In the genomic region with DNA sequence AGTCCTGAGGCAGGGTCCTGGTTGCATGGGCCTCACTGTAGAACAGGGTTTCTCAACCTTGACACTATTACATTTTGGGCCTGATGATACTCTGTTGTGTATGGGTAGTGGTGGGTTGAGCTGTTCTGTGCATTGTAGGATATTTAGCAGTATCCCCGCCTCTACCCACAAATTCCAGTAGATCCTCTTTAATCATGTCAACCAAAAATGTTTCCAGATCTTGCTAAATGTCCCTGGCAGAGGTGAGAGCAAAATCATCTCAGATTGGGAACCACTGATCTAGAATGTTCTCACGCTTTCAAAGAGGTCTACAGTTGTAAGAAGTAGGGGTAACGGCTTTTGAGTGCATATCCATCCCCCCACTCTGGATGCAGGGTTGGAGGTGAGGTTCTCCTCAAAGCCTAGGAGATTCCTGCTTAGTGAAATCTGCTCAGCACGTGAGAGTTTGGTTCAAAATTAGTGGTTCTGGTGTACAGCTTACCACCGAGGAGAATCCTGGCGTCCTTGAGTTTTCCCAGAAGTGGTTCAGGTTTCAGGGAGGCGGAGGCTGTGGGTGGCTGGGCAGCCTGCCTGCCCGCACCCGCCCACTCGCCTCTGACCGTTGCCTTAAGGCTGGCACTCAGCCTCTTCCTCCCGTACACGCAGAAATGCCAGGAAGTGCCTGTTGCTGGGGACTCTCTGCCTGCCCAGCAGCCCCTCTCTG, we compare ENCODE assay signal across 10 cellular contexts. TPM values are rescaled to one million over a fixed set of nuclear protein-coding genes. Genes with fewer than 3 reads are reported as not detected.
A peak's percentile ranks its signal among the peaks of the same experiment; 100 is the strongest.
DNase-seq lines count a peak whose midpoint lies in the region; ATAC-seq and TF ChIP-seq lines count a peak whose summit lies in the region.
"Had no signal": no experiment of that assay in that cellular context is flagged by ENCODE, and none has a peak within 500 bp of the region (broad histone marks: within the 10 kb centered on the region; RNA-seq: fewer than 3 reads in every experiment).

No MANE protein-coding gene starts in this region.

- H2BK5ac ChIP-seq in trophoblast cell (ENCODE audit: low read depth, low read length, poor library complexity), result no peak overlapping the region

- H4K8ac ChIP-seq in trophoblast cell (ENCODE audit: low read depth, low read length), result no peak overlapping the region

- no peak overlapping the region for H3K18ac ChIP-seq in trophoblast cell (ENCODE audit: low read length)

- H3K4ac ChIP-seq in trophoblast cell (ENCODE audit: low read depth, low read length), result peak overlapping the region; percentile 65

- no peak overlapping the region for H2AK5ac ChIP-seq in trophoblast cell (ENCODE audit: low read length)

- WGBS in trophoblast cell (ENCODE audit: extremely low coverage, insufficient coverage, insufficient read length), result no CpG with 5 or more reads among the region's 13 CpGs

- TF ChIP-seq CTCF in RWPE2 (IDR thresholded peaks at IDR 0.05; ENCODE audit: poor library complexity, severe bottlenecking) (no peak), fibroblast of pulmonary artery (IDR thresholded peaks at IDR 0.05; ENCODE audit: low read length, missing control alignments) (no peak)

- no peak overlapping the region for H4K12ac ChIP-seq in trophoblast cell (ENCODE audit: low read depth, low read length)

- H3K14ac ChIP-seq in trophoblast cell (ENCODE audit: low read length), result no peak overlapping the region

- H2BK12ac ChIP-seq in trophoblast cell (ENCODE audit: low read length), result no peak overlapping the region

- H2BK120ac ChIP-seq in trophoblast cell (ENCODE audit: insufficient read depth, low read length, poor library complexity), result no peak overlapping the region

- no peak overlapping the region for H3K23ac ChIP-seq in trophoblast cell (ENCODE audit: low read length)

- H3K36me3 ChIP-seq in RWPE2 (ENCODE audit: low read depth) (no peaks in the 10 kb centered on the region), trophoblast cell (ENCODE audit: control insufficient read depth in 1 of 2, insufficient read depth in 2 of 2, low read length in 2 of 2) (no peaks in the 10 kb centered on the region)

- H3K4me3 ChIP-seq in RWPE2 (ENCODE audit: severe bottlenecking), result no peak overlapping the region
- H3K4me3 ChIP-seq in fibroblast of pulmonary artery (replicated peaks; ENCODE audit: low read depth, low read length), result no peak overlapping the region
- no peak overlapping the region for H3K4me3 ChIP-seq in trophoblast cell (ENCODE audit: low read depth, low read length)

- no peak overlapping the region for H3K4me2 ChIP-seq in trophoblast cell (ENCODE audit: low read length)

- H3K4me1 ChIP-seq in RWPE2 (ENCODE audit: insufficient read depth, poor library complexity, severe bottlenecking) (peaks cover 4% of the 10 kb centered on the region), trophoblast cell (ENCODE audit: control insufficient read depth in 1 of 2, insufficient read depth in 2 of 2, low read length in 2 of 2) (peaks cover 5 to 6% of the 10 kb centered on the region in 2 experiments)

- no peaks in the 10 kb centered on the region for H3K27me3 ChIP-seq in RWPE2 (ENCODE audit: insufficient read depth, poor library complexity, severe bottlenecking)
- H3K27me3 ChIP-seq in trophoblast cell (ENCODE audit: insufficient read depth, low read length), result no peaks in the 10 kb centered on the region

- H3K9ac ChIP-seq in trophoblast cell (ENCODE audit: low read length), result no peak overlapping the region

- DNase-seq in DMS 273 (lab: John Stamatoyannopoulos, UW; ENCODE audit: unreplicated experiment), result peak; percentile 79
- DNase-seq in RWPE2 (ENCODE audit: low spot score), result no peak
- DNase-seq in fibroblast of pulmonary artery (ENCODE audit: low read depth), result peak; percentile 24
- DNase-seq in trophoblast cell, result no peak
- no peak for DNase-seq in activated T-cell treated with anti-CD3 and anti-CD28 coated beads, Interleukin-2, amount 50 U/mL, for 48 hours
- no peak for DNase-seq in NCI-H2081 (lab: John Stamatoyannopoulos, UW)
- DNase-seq in activated CD8-positive, alpha-beta memory T cell treated with anti-CD3 and anti-CD28 coated beads, Interleukin-2, amount 50 U/mL, for 48 hours, result no peak
- DNase-seq: foreskin melanocyte, OCI-M1 had no signal

- peaks cover 13% of the 10 kb centered on the region for H3K79me1 ChIP-seq in trophoblast cell (ENCODE audit: low read length)

- H4K91ac ChIP-seq in trophoblast cell (ENCODE audit: low read depth, low read length), result no peak overlapping the region

- no peaks in the 10 kb centered on the region for H3K9me3 ChIP-seq in RWPE2 (ENCODE audit: severe bottlenecking)
- H3K9me3 ChIP-seq in trophoblast cell (ENCODE audit: insufficient read depth, low read depth, low read length), result peaks cover 2% of the 10 kb centered on the region

- peak overlapping the region; percentile 18 for H3K27ac ChIP-seq in RWPE2 (ENCODE audit: poor library complexity, severe bottlenecking)
- H3K27ac ChIP-seq in trophoblast cell (ENCODE audit: low read depth, low read length), result no peak overlapping the region

- ATAC-seq in RWPE2 (ENCODE audit: low read depth) (peak; percentile 75), HG03108 (IDR thresholded peaks at IDR 0.05; ENCODE audit: unreplicated experiment) (no peak)

- H3K79me2 ChIP-seq in trophoblast cell (ENCODE audit: control insufficient read depth, insufficient read depth, low read length, poor library complexity), result peaks cover 31% of the 10 kb centered on the region

- H2AFZ ChIP-seq in trophoblast cell (ENCODE audit: insufficient read depth, low read length, poor library complexity), result no peak overlapping the region

RNA-seq across cellular contexts. Expression of a gene that starts 5.3 kb away (rescaled TPM):
- polyA plus RNA-seq in trophoblast cell (2013), result 10.4 and 12.1 TPM in 2 replicates

RNA-seq across cellular contexts. Expression of a gene that starts 37.2 kb away (rescaled TPM):
- polyA plus RNA-seq in trophoblast cell (2013), result 4.6 and 4.7 TPM in 2 replicates

Comparison
In these comparisons a context has a peak if more than half of its experiments do, and no peak if none do; other contexts are left out.
1. DNase-seq: peak in DMS 273 (single experiment) and fibroblast of pulmonary artery (single experiment); none in RWPE2 (single experiment), trophoblast cell (0 of 2), activated T-cell treated with anti-CD3 and anti-CD28 coated beads, Interleukin-2, amount 50 U/mL, for 48 hours (0 of 2), NCI-H2081 (0 of 2) and activated CD8-positive, alpha-beta memory T cell treated with anti-CD3 and anti-CD28 coated beads, Interleukin-2, amount 50 U/mL, for 48 hours (single experiment).